Comparison of ENCODE assay signal across 24 cellular contexts in the genomic region with DNA sequence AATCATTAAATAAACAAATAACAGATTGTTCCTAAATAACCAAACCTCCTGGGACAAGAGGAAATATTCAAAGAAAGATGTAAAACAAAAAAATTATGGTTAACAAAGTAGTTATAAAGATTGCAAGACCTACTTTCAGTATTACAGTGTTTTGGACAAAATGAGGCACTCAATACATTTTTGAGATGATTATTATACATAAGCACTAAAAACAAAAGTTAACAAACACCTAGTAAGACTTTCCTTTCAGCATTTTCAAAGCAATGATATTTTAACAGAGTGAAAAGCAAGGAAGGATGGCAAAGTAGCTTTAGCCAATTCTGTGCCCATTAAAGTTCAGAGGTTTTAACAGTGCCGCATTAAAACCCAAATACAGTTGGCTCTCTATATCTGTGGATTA. TPM values are rescaled to one million over a fixed set of nuclear protein-coding genes. Genes with fewer than 3 reads are reported as not detected.
"Had no signal": no experiment of that assay in that cellular context is flagged by ENCODE, and none has a peak within 500 bp of the region (broad histone marks: within the 10 kb centered on the region; RNA-seq: fewer than 3 reads in every experiment).

No MANE protein-coding gene starts in this region.

- H3K4me2 ChIP-seq: hepatocyte had no signal

- H3K27ac Mint-ChIP-seq: dendritic cell treated with granulocyte-macrophage colony-stimulating factor and Interleukin-4, amounts not matched to agents 40 ng/mL and 50 ng/mL, for 4 days had no signal

- H3K36me3 ChIP-seq: right atrium auricular region had no signal

- DNase-seq: esophagus squamous epithelium; foreskin melanocyte; head of caudate nucleus; kidney; left cardiac atrium; left ventricle myocardium inferior; lower lobe of right lung; mesendoderm; naive B cell; sigmoid colon; stimulated activated CD4-positive, alpha-beta T cell treated with anti-CD3 and anti-CD28 coated beads, Interleukin-2, amount 100 ng/mL, for 24 hours; stimulated activated CD4-positive, alpha-beta T cell treated with anti-CD3 and anti-CD28 coated beads, Interleukin-4, amount 100 ng/mL, for 4 hours; stimulated activated naive CD4-positive, alpha-beta T cell; stomach; substantia nigra had no signal

- H3K27me3 Mint-ChIP-seq: dendritic cell treated with granulocyte-macrophage colony-stimulating factor and Interleukin-4, amounts not matched to agents 40 ng/mL and 50 ng/mL, for 4 days; naive B cell; type B pancreatic cell had no signal

- H3K9me3 Mint-ChIP-seq: dendritic cell treated with granulocyte-macrophage colony-stimulating factor and Interleukin-4, amounts not matched to agents 40 ng/mL and 50 ng/mL, for 4 days; naive B cell; type B pancreatic cell had no signal

- H3K9me3 ChIP-seq: esophagus squamous epithelium, left ventricle myocardium inferior, lower lobe of right lung, neutrophil, right atrium auricular region, sigmoid colon, stomach, thoracic aorta had no signal

- H2AFZ ChIP-seq: hepatocyte had no signal

- H3K27ac ChIP-seq: esophagus squamous epithelium, hepatocyte, left ventricle myocardium inferior, lower lobe of right lung, neutrophil, right atrium auricular region, sigmoid colon, skin epidermis, stomach, thoracic aorta had no signal

- H3K4me1 ChIP-seq: lower lobe of right lung, right atrium auricular region had no signal

- H3K27me3 ChIP-seq: esophagus squamous epithelium, hepatocyte, neutrophil, right atrium auricular region, sigmoid colon, stomach had no signal

- H3K36me3 Mint-ChIP-seq: type B pancreatic cell had no signal

- H3K4me3 ChIP-seq: esophagus squamous epithelium, hepatocyte, left ventricle myocardium inferior, lower lobe of right lung, right atrium auricular region, sigmoid colon, skin epidermis, stomach, thoracic aorta had no signal

- H3K79me2 ChIP-seq: hepatocyte had no signal

- H3K4me3 Mint-ChIP-seq: dendritic cell treated with granulocyte-macrophage colony-stimulating factor and Interleukin-4, amounts not matched to agents 40 ng/mL and 50 ng/mL, for 4 days; naive B cell; type B pancreatic cell had no signal

RNA-seq across cellular contexts. Expression of a gene that starts 47.8 kb away (rescaled TPM):
- total RNA-seq: osteocyte had no signal
- polyA plus RNA-seq: neural cell had no signal
